ENCODE assay signal across 8 cellular contexts in genomic region chr6:148440877-148441453, GRCh38.
DNase-seq lines count a peak whose midpoint lies in the region; TF ChIP-seq lines count a peak whose summit lies in the region.

No MANE protein-coding gene starts in this region.

- peaks cover 12% of the 10 kb centered on the region for H3K4me1 Mint-ChIP-seq in activated T-helper 1 cell treated with anti-CD3 and anti-CD28 coated beads, Interleukin-12 subunit alpha, Interleukin-12 subunit beta, Interleukin-2, Interleukin-4 antibody, amounts not matched to agents 30 ng/mL and 10 ng/mL and 1 ng/mL, durations not matched to agents 14 hours and 24 hours and 36 hours (ENCODE audit: low read depth)

- H3K4me3 ChIP-seq in fibroblast of mammary gland (ENCODE audit: control insufficient read depth, low read depth, low read length), result no peak overlapping the region

- POLR2A ChIA-PET in RWPE1 (lab: Yijun Ruan, JAX; ENCODE audit: low non-redundant PET), result no interaction called here

- no peak overlapping the region for H3K27ac Mint-ChIP-seq in activated T-helper 1 cell treated with anti-CD3 and anti-CD28 coated beads, Interleukin-12 subunit alpha, Interleukin-12 subunit beta, Interleukin-2, Interleukin-4 antibody, amounts not matched to agents 30 ng/mL and 10 ng/mL and 1 ng/mL, durations not matched to agents 14 hours and 24 hours and 36 hours

- CTCF ChIA-PET in RWPE1 (lab: Yijun Ruan, JAX), result interaction anchor here (1.0 kb wide), 1 partner anchor 423 kb away, joined by 3 read pairs; no protein-coding TSS in a partner anchor

- TF ChIP-seq CTCF in RWPE1 (conservative IDR thresholded peaks at IDR 0.05; ENCODE audit: low read depth) (no peak), fibroblast of mammary gland (conservative IDR thresholded peaks at IDR 0.05; ENCODE audit: control insufficient read depth, insufficient read depth, low read depth, low read length) (no peak)

- intact Hi-C loops in activated T-helper 1 cell treated with anti-CD3 and anti-CD28 coated beads, Interleukin-12 subunit alpha, Interleukin-12 subunit beta, Interleukin-2, Interleukin-4 antibody, amounts not matched to agents 30 ng/mL and 10 ng/mL and 1 ng/mL, durations not matched to agents 14 hours and 24 hours and 36 hours (cut with micrococcal nuclease), result loop anchor here (1.0 to 10.0 kb wide), 4 partner anchors 10 to 1586 kb away; partner anchors contain the start of gene SASH1

- no peaks in the 10 kb centered on the region for H3K36me3 Mint-ChIP-seq in activated T-helper 1 cell treated with anti-CD3 and anti-CD28 coated beads, Interleukin-12 subunit alpha, Interleukin-12 subunit beta, Interleukin-2, Interleukin-4 antibody, amounts not matched to agents 30 ng/mL and 10 ng/mL and 1 ng/mL, durations not matched to agents 14 hours and 24 hours and 36 hours (ENCODE audit: low read depth)

- peak overlapping the region; percentile 91 for H3K27ac ChIP-seq in RWPE1

- H3K9me3 Mint-ChIP-seq in activated T-helper 1 cell treated with anti-CD3 and anti-CD28 coated beads, Interleukin-12 subunit alpha, Interleukin-12 subunit beta, Interleukin-2, Interleukin-4 antibody, amounts not matched to agents 30 ng/mL and 10 ng/mL and 1 ng/mL, durations not matched to agents 14 hours and 24 hours and 36 hours, result no peaks in the 10 kb centered on the region

- peak; percentile 92 for DNase-seq in GM04503 (ENCODE audit: low read depth)
- peak; percentile 75 for DNase-seq in RWPE1 (ENCODE audit: low spot score)
- DNase-seq in fibroblast of mammary gland (ENCODE audit: low read depth), result peak; percentile 83
- DNase-seq in renal cortical epithelial cell (ENCODE audit: low read depth), result peak; percentile 96
- no peak for DNase-seq in hippocampal formation (lab: John Stamatoyannopoulos, UW)
- DNase-seq in NCI-H1930 (lab: John Stamatoyannopoulos, UW), result no peak
- no peak for DNase-seq in activated T-helper 1 cell treated with anti-CD3 and anti-CD28 coated beads, Interleukin-12 subunit alpha, Interleukin-12 subunit beta, Interleukin-2, Interleukin-4 antibody, amounts not matched to agents 30 ng/mL and 10 ng/mL and 1 ng/mL, durations not matched to agents 14 hours and 24 hours and 36 hours (ENCODE audit: low spot score)
- no peak for DNase-seq in NCI-H2107 treated with DMSO at 0.1 percent for 48 hours (lab: John Stamatoyannopoulos, UW; ENCODE audit: unreplicated experiment)

- peaks cover 19% of the 10 kb centered on the region for H3K27me3 Mint-ChIP-seq in activated T-helper 1 cell treated with anti-CD3 and anti-CD28 coated beads, Interleukin-12 subunit alpha, Interleukin-12 subunit beta, Interleukin-2, Interleukin-4 antibody, amounts not matched to agents 30 ng/mL and 10 ng/mL and 1 ng/mL, durations not matched to agents 14 hours and 24 hours and 36 hours (ENCODE audit: insufficient read depth)

- H3K4me3 Mint-ChIP-seq in activated T-helper 1 cell treated with anti-CD3 and anti-CD28 coated beads, Interleukin-12 subunit alpha, Interleukin-12 subunit beta, Interleukin-2, Interleukin-4 antibody, amounts not matched to agents 30 ng/mL and 10 ng/mL and 1 ng/mL, durations not matched to agents 14 hours and 24 hours and 36 hours, result no peak overlapping the region

Comparison
In these comparisons a context has a peak if more than half of its experiments do, and no peak if none do; other contexts are left out.
1. DNase-seq: peak in GM04503 (single experiment), RWPE1 (single experiment), fibroblast of mammary gland (single experiment) and renal cortical epithelial cell (single experiment); none in hippocampal formation (0 of 2), NCI-H1930 (0 of 2), activated T-helper 1 cell treated with anti-CD3 and anti-CD28 coated beads, Interleukin-12 subunit alpha, Interleukin-12 subunit beta, Interleukin-2, Interleukin-4 antibody, amounts not matched to agents 30 ng/mL and 10 ng/mL and 1 ng/mL, durations not matched to agents 14 hours and 24 hours and 36 hours (single experiment) and NCI-H2107 treated with DMSO at 0.1 percent for 48 hours (single experiment).